Comparison of ENCODE assay signal across 37 cellular contexts in the genomic region with DNA sequence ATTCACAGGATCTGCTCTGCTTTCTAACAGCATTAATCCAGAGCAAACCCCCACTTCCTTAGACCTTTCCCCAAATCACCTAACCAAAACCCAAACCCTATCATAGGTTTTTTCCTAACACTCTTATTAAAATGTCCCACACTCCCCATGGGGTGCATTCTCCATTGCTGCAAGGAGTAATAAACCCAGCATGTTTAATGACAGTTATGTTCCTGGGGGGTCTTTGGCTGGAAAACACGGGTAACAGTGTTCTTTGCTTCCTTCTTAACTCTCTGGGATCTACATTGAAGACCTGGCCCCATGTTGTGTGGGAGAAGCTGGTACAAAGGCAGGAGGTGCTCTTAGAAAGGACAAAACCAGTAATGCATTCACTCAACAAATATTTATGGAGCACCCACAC. TPM values are rescaled to one million over a fixed set of nuclear protein-coding genes. Genes with fewer than 3 reads are reported as not detected.
"Had no signal": no experiment of that assay in that cellular context is flagged by ENCODE, and none has a peak within 500 bp of the region (broad histone marks: within the 10 kb centered on the region; RNA-seq: fewer than 3 reads in every experiment).

No MANE protein-coding gene starts in this region.

- H3K9me3 ChIP-seq: adrenal gland, ascending aorta, body of pancreas, breast epithelium had no signal

- DNase-seq: activated effector memory CD4-positive, alpha-beta T cell treated with anti-CD3 and anti-CD28 coated beads, Interleukin-2, amount 50 U/mL, for 16 hours; activated effector memory CD4-positive, alpha-beta T cell treated with Interleukin-2 at 50 U/mL for 16 hours; activated gamma-delta T cell; activated gamma-delta T cell treated with Interleukin-2 at 50 U/mL for 16 hours; activated naive CD4-positive, alpha-beta T cell; activated naive CD4-positive, alpha-beta T cell treated with anti-CD3 and anti-CD28 coated beads for 36 hours; activated naive CD4-positive, alpha-beta T cell treated with anti-CD3 and anti-CD28 coated beads, Interleukin-2, amount 10 ng/mL, durations not matched to agents 7 days and 5 days; activated naive CD4-positive, alpha-beta T cell treated with anti-CD3 and anti-CD28 coated beads, Interleukin-2, amount 50 U/mL, for 16 hours; activated naive CD4-positive, alpha-beta T cell treated with Interleukin-2 at 50 U/mL for 16 hours; activated naive CD8-positive, alpha-beta T cell treated with anti-CD3 and anti-CD28 coated beads for 36 hours; activated naive CD8-positive, alpha-beta T cell treated with anti-CD3 and anti-CD28 coated beads, Interleukin-2, amount 10 ng/mL, durations not matched to agents 7 days and 5 days; activated naive CD8-positive, alpha-beta T cell treated with anti-CD3 and anti-CD28 coated beads, Interleukin-2, amount 50 U/mL, for 24 hours; activated T-cell treated with anti-CD3 and anti-CD28 coated beads, Interleukin-2, amount 50 U/mL, for 4 hours; activated T-cell treated with anti-CD3 and anti-CD28 coated beads, Interleukin-2, amount 50 U/mL, for 48 hours; activated T-cell treated with anti-CD3 and anti-CD28 coated beads, Interleukin-2, amount 50 U/mL, for 72 hours; adrenal gland; amniotic stem cell; amygdala; anterior cingulate cortex; aorta; body of pancreas; brain microvascular endothelial cell; caudate nucleus; central memory CD4-positive, alpha-beta T cell; cerebellar nuclear complex had no signal

- H3K4me3 ChIP-seq: adrenal gland, ascending aorta, body of pancreas, breast epithelium, cardiac muscle cell had no signal

- H3K36me3 ChIP-seq: adrenal gland, ascending aorta, brain microvascular endothelial cell, breast epithelium, cardiac muscle cell had no signal

- H3K27me3 ChIP-seq: adrenal gland, body of pancreas had no signal

- H3K27ac ChIP-seq: ascending aorta, body of pancreas, brain microvascular endothelial cell, cardiac muscle cell had no signal

RNA-seq across cellular contexts. Expression of a gene that starts 16.1 kb away (rescaled TPM):
- total RNA-seq: activated naive CD4-positive, alpha-beta T cell treated with anti-CD3 and anti-CD28 coated beads, Interleukin-2, amount 50 U/mL, for 72 hours; activated naive CD8-positive, alpha-beta T cell treated with anti-CD3 and anti-CD28 coated beads for 36 hours; activated naive CD8-positive, alpha-beta T cell treated with anti-CD3 and anti-CD28 coated beads, Interleukin-2, amount 10 ng/mL, durations not matched to agents 7 days and 5 days; activated T-cell treated with anti-CD3 and anti-CD28 coated beads, Interleukin-2, amount 50 U/mL, for 4 hours; activated T-helper 1 cell treated with anti-CD3 and anti-CD28 coated beads, Interleukin-12 subunit alpha, Interleukin-12 subunit beta, Interleukin-2, Interleukin-4 antibody, amounts not matched to agents 30 ng/mL and 10 ng/mL and 1 ng/mL, durations not matched to agents 14 hours and 24 hours and 36 hours; activated T-helper 17 cell treated with anti-CD3 and anti-CD28 coated beads, Interleukin-2, amount 50 U/mL, for 72 hours; activated T-helper 2 cell treated with anti-CD3 and anti-CD28 coated beads, Interferon-gamma antibody, Interleukin-2, Interleukin-4, amounts not matched to agents 10 μg/mL and 5 μg/mL and 100 μg/mL, durations not matched to agents 14 hours and 24 hours and 36 hours; aorta; ascending aorta; astrocyte; bronchial epithelial cell; cardiac muscle cell; cardiac septum; cerebellum; chondrocyte had no signal

RNA-seq across cellular contexts. Expression of a gene that starts 21.3 kb away (rescaled TPM):
- total RNA-seq: activated naive CD4-positive, alpha-beta T cell treated with anti-CD3 and anti-CD28 coated beads for 36 hours; activated naive CD4-positive, alpha-beta T cell treated with anti-CD3 and anti-CD28 coated beads, Interleukin-2, amount 50 U/mL, for 72 hours; activated naive CD8-positive, alpha-beta T cell treated with anti-CD3 and anti-CD28 coated beads for 36 hours; activated naive CD8-positive, alpha-beta T cell treated with anti-CD3 and anti-CD28 coated beads, Interleukin-2, amount 10 ng/mL, durations not matched to agents 7 days and 5 days; activated T-cell treated with anti-CD3 and anti-CD28 coated beads, Interleukin-2, amount 50 U/mL, for 4 hours; activated T-cell treated with anti-CD3 and anti-CD28 coated beads, Interleukin-2, amount 50 U/mL, for 72 hours; activated T-helper 1 cell treated with anti-CD3 and anti-CD28 coated beads, Interleukin-12 subunit alpha, Interleukin-12 subunit beta, Interleukin-2, Interleukin-4 antibody, amounts not matched to agents 30 ng/mL and 10 ng/mL and 1 ng/mL, durations not matched to agents 14 hours and 24 hours and 36 hours; activated T-helper 17 cell treated with anti-CD3 and anti-CD28 coated beads, Interleukin-2, amount 50 U/mL, for 72 hours; activated T-helper 2 cell treated with anti-CD3 and anti-CD28 coated beads, Interferon-gamma antibody, Interleukin-2, Interleukin-4, amounts not matched to agents 10 μg/mL and 5 μg/mL and 100 μg/mL, durations not matched to agents 14 hours and 24 hours and 36 hours; aorta; ascending aorta; astrocyte; cardiac muscle cell; cardiac septum; chondrocyte had no signal

RNA-seq across cellular contexts. Expression of a gene that starts 39.1 kb away (rescaled TPM):
- total RNA-seq: activated naive CD4-positive, alpha-beta T cell treated with anti-CD3 and anti-CD28 coated beads for 36 hours; activated naive CD8-positive, alpha-beta T cell treated with anti-CD3 and anti-CD28 coated beads for 36 hours; activated naive CD8-positive, alpha-beta T cell treated with anti-CD3 and anti-CD28 coated beads, Interleukin-2, amount 10 ng/mL, durations not matched to agents 7 days and 5 days; activated T-cell treated with anti-CD3 and anti-CD28 coated beads, Interleukin-2, amount 50 U/mL, for 4 hours; activated T-cell treated with anti-CD3 and anti-CD28 coated beads, Interleukin-2, amount 50 U/mL, for 72 hours; activated T-helper 1 cell treated with anti-CD3 and anti-CD28 coated beads, Interleukin-12 subunit alpha, Interleukin-12 subunit beta, Interleukin-2, Interleukin-4 antibody, amounts not matched to agents 30 ng/mL and 10 ng/mL and 1 ng/mL, durations not matched to agents 14 hours and 24 hours and 36 hours; activated T-helper 17 cell treated with anti-CD3 and anti-CD28 coated beads, Interleukin-2, amount 50 U/mL, for 72 hours; activated T-helper 2 cell treated with anti-CD3 and anti-CD28 coated beads, Interferon-gamma antibody, Interleukin-2, Interleukin-4, amounts not matched to agents 10 μg/mL and 5 μg/mL and 100 μg/mL, durations not matched to agents 14 hours and 24 hours and 36 hours; adrenal gland; aorta; ascending aorta; astrocyte; body of pancreas; bronchial epithelial cell; cardiac muscle cell; cardiac septum; cerebellum; chondrocyte had no signal
